Comparison of ENCODE assay signal across 21 cellular contexts in genomic region chr6:143539106-143539505, GRCh38. TPM values are rescaled to one million over a fixed set of nuclear protein-coding genes. Genes with fewer than 3 reads are reported as not detected.
A peak's percentile ranks its signal among the peaks of the same experiment; 100 is the strongest.
DNase-seq lines count a peak whose midpoint lies in the region; ATAC-seq and TF ChIP-seq lines count a peak whose summit lies in the region.
"Had no signal": no experiment of that assay in that cellular context is flagged by ENCODE, and none has a peak within 500 bp of the region (broad histone marks: within the 10 kb centered on the region; RNA-seq: fewer than 3 reads in every experiment).

No MANE protein-coding gene starts in this region.

- no peaks in the 10 kb centered on the region for H3K9me3 Mint-ChIP-seq in activated naive CD8-positive, alpha-beta T cell (ENCODE audit: low read depth)
- no peaks in the 10 kb centered on the region for H3K9me3 Mint-ChIP-seq in activated naive CD8-positive, alpha-beta T cell treated with anti-CD3 and anti-CD28 coated beads for 36 hours
- no peaks in the 10 kb centered on the region for H3K9me3 Mint-ChIP-seq in activated naive CD8-positive, alpha-beta T cell treated with anti-CD3 and anti-CD28 coated beads, Interleukin-2, amount 50 U/mL, for 24 hours
- H3K9me3 Mint-ChIP-seq: naive B cell had no signal

- CTCF ChIA-PET in Panc1 (lab: Charles Lee): no interaction called here

- no peaks in the 10 kb centered on the region for H3K9me3 ChIP-seq in Panc1 (ENCODE audit: control insufficient read depth, insufficient read depth, low read depth, low read length)
- H3K9me3 ChIP-seq in prostate gland: no peaks in the 10 kb centered on the region
- H3K9me3 ChIP-seq: esophagus squamous epithelium, gastroesophageal sphincter, pancreas, testis had no signal

- BruUV-seq in Panc1 (replicated peaks; lab: Mats Ljungman, UMichigan): no TSS peak

- TF ChIP-seq POLR2A in prostate gland (IDR thresholded peaks at IDR 0.05): no peak

- no peaks in the 10 kb centered on the region for H3K36me3 ChIP-seq in Panc1 (ENCODE audit: control insufficient read depth, insufficient read depth, low read length)
- no peaks in the 10 kb centered on the region for H3K36me3 ChIP-seq in prostate gland
- H3K36me3 ChIP-seq: esophagus squamous epithelium, gastroesophageal sphincter, pancreas, WERI-Rb-1 had no signal

- peak overlapping the region; percentile 16 for H3K27ac Mint-ChIP-seq in activated naive CD8-positive, alpha-beta T cell
- H3K27ac Mint-ChIP-seq in activated naive CD8-positive, alpha-beta T cell treated with anti-CD3 and anti-CD28 coated beads for 36 hours: no peak overlapping the region
- peak overlapping the region; percentile 46 for H3K27ac Mint-ChIP-seq in activated naive CD8-positive, alpha-beta T cell treated with anti-CD3 and anti-CD28 coated beads, Interleukin-2, amount 50 U/mL, for 24 hours

- DNase-seq in activated naive CD8-positive, alpha-beta T cell treated with anti-CD3 and anti-CD28 coated beads for 36 hours: no peak
- DNase-seq in Panc1 (ENCODE audit: low read depth, low spot score) (no peak), NCI-H2196 treated with DMSO at 0.1 percent for 48 hours (lab: John Stamatoyannopoulos, UW; ENCODE audit: unreplicated experiment) (no peak), prostate gland (ENCODE audit: low spot score) (no peak)
- no peak for DNase-seq in activated naive CD8-positive, alpha-beta T cell treated with anti-CD3 and anti-CD28 coated beads, Interleukin-2, amount 50 U/mL, for 24 hours
- DNase-seq: activated gamma-delta T cell treated with Interleukin-2 at 50 U/mL for 16 hours; DMS79 treated with DMSO at 0.1 percent for 48 hours; effector CD8-positive, alpha-beta T cell; esophagus squamous epithelium; KBM-7; MV-4-11; naive B cell; NCI-H1694; pancreas; SIG-M5; testis; WERI-Rb-1 had no signal

- H3K36me3 Mint-ChIP-seq in activated naive CD8-positive, alpha-beta T cell: no peaks in the 10 kb centered on the region
- no peaks in the 10 kb centered on the region for H3K36me3 Mint-ChIP-seq in activated naive CD8-positive, alpha-beta T cell treated with anti-CD3 and anti-CD28 coated beads for 36 hours
- H3K36me3 Mint-ChIP-seq in activated naive CD8-positive, alpha-beta T cell treated with anti-CD3 and anti-CD28 coated beads, Interleukin-2, amount 50 U/mL, for 24 hours (ENCODE audit: low read depth): no peaks in the 10 kb centered on the region
- H3K36me3 Mint-ChIP-seq: naive B cell had no signal

- H3K27me3 Mint-ChIP-seq in activated naive CD8-positive, alpha-beta T cell: peaks cover 2% of the 10 kb centered on the region
- H3K27me3 Mint-ChIP-seq in activated naive CD8-positive, alpha-beta T cell treated with anti-CD3 and anti-CD28 coated beads for 36 hours: peaks cover 6% of the 10 kb centered on the region
- no peaks in the 10 kb centered on the region for H3K27me3 Mint-ChIP-seq in activated naive CD8-positive, alpha-beta T cell treated with anti-CD3 and anti-CD28 coated beads, Interleukin-2, amount 50 U/mL, for 24 hours
- H3K27me3 Mint-ChIP-seq: naive B cell had no signal

- in situ Hi-C loops in Panc1 (cut with HindIII; ENCODE audit: low pct_unique_long_range_greater_than_20kb, low sequenced_read_pairs): no loop called here

- H3K4me3 Mint-ChIP-seq in activated naive CD8-positive, alpha-beta T cell: peak overlapping the region; percentile 80
- H3K4me3 Mint-ChIP-seq in activated naive CD8-positive, alpha-beta T cell treated with anti-CD3 and anti-CD28 coated beads for 36 hours: no peak overlapping the region
- H3K4me3 Mint-ChIP-seq in activated naive CD8-positive, alpha-beta T cell treated with anti-CD3 and anti-CD28 coated beads, Interleukin-2, amount 50 U/mL, for 24 hours: no peak overlapping the region

- no peak for TF ChIP-seq CTCF in Panc1 (IDR thresholded peaks at IDR 0.05)
- no peak for TF ChIP-seq CTCF in prostate gland (IDR thresholded peaks at IDR 0.05)

- H3K4me1 ChIP-seq in Panc1 (ENCODE audit: control insufficient read depth, insufficient read depth, low read length) (peaks cover 11% of the 10 kb centered on the region; the same call in 1 of the 2 replicates), prostate gland (replicated peaks) (no peaks in the 10 kb centered on the region)
- H3K4me1 ChIP-seq: pancreas, testis had no signal

- H3K27me3 ChIP-seq in Panc1 (ENCODE audit: control insufficient read depth, insufficient read depth, low read length): no peaks in the 10 kb centered on the region
- no peaks in the 10 kb centered on the region for H3K27me3 ChIP-seq in prostate gland (replicated peaks; ENCODE audit: insufficient read depth)
- H3K27me3 ChIP-seq: esophagus squamous epithelium, gastroesophageal sphincter, pancreas, testis had no signal

- ATAC-seq in Panc1: no peak
- no peak for ATAC-seq in activated naive CD8-positive, alpha-beta T cell treated with anti-CD3 and anti-CD28 coated beads, Interleukin-2, amount 50 U/mL, for 24 hours
- ATAC-seq in HG03354 (IDR thresholded peaks at IDR 0.05; ENCODE audit: poor library complexity, severe bottlenecking, unreplicated experiment): no peak
- ATAC-seq: gastroesophageal sphincter, pancreas, sciatic nerve had no signal

- intact Hi-C loops in Panc1 (cut with micrococcal nuclease; ENCODE audit: unreplicated experiment) (no loop called here), prostate gland (cut with DNase I) (no loop called here)

- H3K27ac ChIP-seq in Panc1 (ENCODE audit: low read length) (0 out of 2 replicates have a peak overlapping the region, but pooled peaks have one; percentile 89), prostate gland (no peak overlapping the region)
- H3K27ac ChIP-seq: gastroesophageal sphincter, pancreas, testis, WERI-Rb-1 had no signal

- H3K4me3 ChIP-seq in Panc1 (ENCODE audit: low read depth in 2 of 2, low read length in 2 of 2) (no peak overlapping the region), prostate gland (no peak overlapping the region)
- H3K4me3 ChIP-seq: esophagus squamous epithelium, gastroesophageal sphincter, pancreas, testis had no signal

- POLR2A ChIA-PET in Panc1 (lab: Charles Lee): no interaction called here

- 97% methylated on average over 4 of the region's 4 CpGs for WGBS in prostate gland

- peaks cover 22% of the 10 kb centered on the region for H3K4me1 Mint-ChIP-seq in activated naive CD8-positive, alpha-beta T cell (ENCODE audit: low read depth)
- H3K4me1 Mint-ChIP-seq in activated naive CD8-positive, alpha-beta T cell treated with anti-CD3 and anti-CD28 coated beads for 36 hours: peaks cover 10% of the 10 kb centered on the region
- H3K4me1 Mint-ChIP-seq in activated naive CD8-positive, alpha-beta T cell treated with anti-CD3 and anti-CD28 coated beads, Interleukin-2, amount 50 U/mL, for 24 hours: peaks cover 39% of the 10 kb centered on the region

RNA-seq across cellular contexts. Expression of gene FUCA2, which starts 27.6 kb away (rescaled TPM):
- total RNA-seq in activated naive CD8-positive, alpha-beta T cell treated with anti-CD3 and anti-CD28 coated beads for 36 hours: 1 to 10 TPM; 8.4 to 9.1 TPM
- total RNA-seq in Panc1 (2021; ENCODE audit: unreplicated experiment) (68.1 TPM), prostate gland (10 to 100 TPM; 32.5 to 32.7 TPM)
- polyA plus RNA-seq in Panc1 (2012; ENCODE audit: insufficient read length): 42.9 TPM
